In genomic region chr12:113591480-113591971, GRCh38 we compare ENCODE assay signal across 1 cellular context.
TF ChIP-seq lines count a peak whose summit lies in the region.

No MANE protein-coding gene starts in this region.

TF ChIP-seq in HepG2, 621 proteins besides CTCF, POLR2A, EP300 and RAD21 (continued from another document):
- TF ChIP-seq POLR2AphosphoS2 (IDR thresholded peaks at IDR 0.05; ENCODE audit: low read depth, low read length) (no peak), MTF1 (CRISPR knock-in tag; IDR thresholded peaks at IDR 0.05) (no peak)
